Comparison of ENCODE assay signal across 9 cellular contexts in genomic region chr9:83714316-83714715, GRCh38. TPM values are rescaled to one million over a fixed set of nuclear protein-coding genes. Genes with fewer than 3 reads are reported as not detected.
DNase-seq lines count a peak whose midpoint lies in the region; ATAC-seq and TF ChIP-seq lines count a peak whose summit lies in the region.
"Had no signal": no experiment of that assay in that cellular context is flagged by ENCODE, and none has a peak within 500 bp of the region (broad histone marks: within the 10 kb centered on the region; RNA-seq: fewer than 3 reads in every experiment).

No MANE protein-coding gene starts in this region.

- 67 to 73% methylated on average over 3 of the region's 3 CpGs for WGBS in heart right ventricle, 2 donors

- H3K9me3 ChIP-seq in heart right ventricle (peaks cover 0 to 12% (median 0%) of the 10 kb centered on the region in 11 donors), tibial artery (no peaks in the 10 kb centered on the region)

- TF ChIP-seq CTCF in heart right ventricle (IDR thresholded peaks at IDR 0.05) (peak in 6 of 9 donors; percentile 15 to 36 (median 22)), LNCaP clone FGC (IDR thresholded peaks at IDR 0.05; ENCODE audit: control insufficient read depth, extremely low read depth, insufficient read depth) (peak; percentile 22; the same call in 1 of the 2 replicates), choroid plexus epithelial cell (conservative IDR thresholded peaks at IDR 0.05; ENCODE audit: low read depth, low read length) (peak; percentile 45), tibial artery (IDR thresholded peaks at IDR 0.05) (peak; percentile 21 to 29), dorsolateral prefrontal cortex (IDR thresholded peaks at IDR 0.05 in 54 of 56, conservative IDR thresholded peaks at IDR 0.05 in 2 of 56; ENCODE audit: low read depth in 1 of 56, partially characterized antibody in 56 of 56) (peak in 20 of 56 donors; percentile 11 to 47 (median 21))

- DNase-seq in heart right ventricle (no peak), cardiac septum (ENCODE audit: low spot score) (no peak), LNCaP clone FGC (ENCODE audit: low read depth) (no peak), choroid plexus epithelial cell (ENCODE audit: low read depth) (peak; percentile 18), tibial artery (no peak), DMS114 treated with DMSO at 0.1 percent for 48 hours (lab: John Stamatoyannopoulos, UW; ENCODE audit: unreplicated experiment) (no peak), dorsolateral prefrontal cortex (no peak), GM19238 (ENCODE audit: insufficient read length, low spot score) (no peak)
- DNase-seq: activated CD4-positive, CD25-positive, alpha-beta regulatory T cell had no signal

- H3K27ac ChIP-seq in heart right ventricle = no peak overlapping the region
- no peak overlapping the region for H3K27ac ChIP-seq in tibial artery
- no peak overlapping the region for H3K27ac ChIP-seq in dorsolateral prefrontal cortex

- H3K4me3 ChIP-seq in heart right ventricle (no peak overlapping the region), LNCaP clone FGC (ENCODE audit: low read depth, low read length) (no peak overlapping the region), choroid plexus epithelial cell (ENCODE audit: low read depth, low read length) (no peak overlapping the region), tibial artery (no peak overlapping the region), dorsolateral prefrontal cortex (no peak overlapping the region)

- H3K4me1 ChIP-seq in heart right ventricle (no peaks in the 10 kb centered on the region), tibial artery (no peaks in the 10 kb centered on the region)

- intact Hi-C loops in heart right ventricle (cut with DNase I) = loop anchor here in 2 of 10 donors (5.0 to 10.0 kb wide), 2 partner anchors 80 to 92 kb away; partner anchors contain the start of gene IDNK (in 1 of the 2)
- intact Hi-C loops in cardiac septum (cut with DNase I) = no loop called here
- intact Hi-C loops in tibial artery (cut with DNase I; ENCODE audit: low total_unique reads) = no loop called here
- intact Hi-C loops in dorsolateral prefrontal cortex (cut with DNase I) = no loop called here

- H3K27me3 ChIP-seq in heart right ventricle (no peaks in the 10 kb centered on the region), tibial artery (no peaks in the 10 kb centered on the region), dorsolateral prefrontal cortex (no peaks in the 10 kb centered on the region)

- ATAC-seq in heart right ventricle = no peak

- H3K36me3 ChIP-seq in heart right ventricle = peaks cover 0 to 12% (median 0%) of the 10 kb centered on the region in 9 donors
- H3K36me3 ChIP-seq in tibial artery = no peaks in the 10 kb centered on the region

RNA-seq across cellular contexts. Expression of gene UBQLN1, which starts 6.6 kb away (rescaled TPM):
- 100 to 1,000 TPM in 5 of 10 donors, 10 to 100 TPM in 5; 86.1 to 123 (median 99.2) TPM for total RNA-seq in heart right ventricle
- polyA plus RNA-seq in heart right ventricle = 10 to 100 TPM; 20.2 to 43.7 TPM
- 107 TPM for total RNA-seq in cardiac septum
- 100 to 1,000 TPM; 109 to 237 (median 183) TPM for total RNA-seq in dorsolateral prefrontal cortex
